1 cellular context compared by ENCODE assay signal in genomic region chr20:35146922-35147574, GRCh38.
TF ChIP-seq lines count a peak whose summit lies in the region.

EDEM2 (minus strand) TSS chr20:35147336; CDS start chr20:35147258, 78 bp downstream.

TF ChIP-seq in HepG2, 621 proteins besides CTCF, POLR2A, EP300 and RAD21 (continued from another document and continues in another):
- TF ChIP-seq MLX (CRISPR knock-in tag; IDR thresholded peaks at IDR 0.05) (0 out of 2 replicates have a peak, but pooled peaks have one; percentile 48), CHD4 (IDR thresholded peaks at IDR 0.05; ENCODE audit: borderline replicate concordance, low read length) (no peak), TBP (CRISPR knock-in tag; IDR thresholded peaks at IDR 0.05) (no peak), PBX2 (CRISPR knock-in tag; IDR thresholded peaks at IDR 0.05) (no peak), HNRNPK (IDR thresholded peaks at IDR 0.05; ENCODE audit: low read depth, low read length, poor library complexity, severe bottlenecking) (no peak), RNF2 (conservative IDR thresholded peaks at IDR 0.05; ENCODE audit: low read depth) (peak; percentile 62), YEATS4 (CRISPR knock-in tag; IDR thresholded peaks at IDR 0.05; ENCODE audit: borderline replicate concordance) (peak; percentile 94), MIER2 (CRISPR knock-in tag; IDR thresholded peaks at IDR 0.05) (peak; percentile 23; the same call in 1 of the 2 replicates), MXI1 (IDR thresholded peaks at IDR 0.05; ENCODE audit: borderline replicate concordance, low read depth, low read length) (peak; percentile 97; the same call in 2 of the 3 replicates), SRSF9 (IDR thresholded peaks at IDR 0.05; ENCODE audit: borderline replicate concordance, insufficient read depth, low read depth, low read length, poor library complexity, severe bottlenecking) (no peak), PHF21A (CRISPR knock-in tag; IDR thresholded peaks at IDR 0.05) (peak; percentile 94), THAP7 (CRISPR knock-in tag; IDR thresholded peaks at IDR 0.05) (0 out of 2 replicates have a peak, but pooled peaks have one; percentile 33), ZNF124 (CRISPR knock-in tag; IDR thresholded peaks at IDR 0.05) (no peak), CCAR2 (optimal IDR thresholded peaks at IDR 0.05; ENCODE audit: low read depth, low read length) (no peak), HCFC1 (IDR thresholded peaks at IDR 0.05; ENCODE audit: low read depth, low read length) (peak; percentile 96), THAP8 (CRISPR knock-in tag; IDR thresholded peaks at IDR 0.05; ENCODE audit: borderline replicate concordance) (0 out of 2 replicates have a peak, but pooled peaks have one; percentile 23), PATZ1 (CRISPR knock-in tag; IDR thresholded peaks at IDR 0.05) (peak; percentile 69), ZNF367 (CRISPR knock-in tag; IDR thresholded peaks at IDR 0.05; ENCODE audit: borderline replicate concordance) (no peak), ZNF749 (CRISPR knock-in tag; IDR thresholded peaks at IDR 0.05; ENCODE audit: borderline replicate concordance) (peak; percentile 85; the same call in 1 of the 2 replicates), CBFB (CRISPR knock-in tag; IDR thresholded peaks at IDR 0.05) (peak; percentile 77; the same call in 1 of the 2 replicates), NCOA1 (CRISPR knock-in tag; IDR thresholded peaks at IDR 0.05) (no peak), SNRNP70 (IDR thresholded peaks at IDR 0.05; ENCODE audit: low read depth, low read length) (no peak), HMG20A (CRISPR knock-in tag; IDR thresholded peaks at IDR 0.05; ENCODE audit: borderline replicate concordance) (no peak), ZNF772 (CRISPR knock-in tag; IDR thresholded peaks at IDR 0.05) (peak; percentile 99), TRIM22 (IDR thresholded peaks at IDR 0.05) (no peak), SP4 (CRISPR knock-in tag; IDR thresholded peaks at IDR 0.05) (peak; percentile 73; the same call in 1 of the 2 replicates), ZNF556 (CRISPR knock-in tag; IDR thresholded peaks at IDR 0.05; ENCODE audit: borderline replicate concordance) (0 out of 2 replicates have a peak, but pooled peaks have one; percentile 97), AKNA (CRISPR knock-in tag; IDR thresholded peaks at IDR 0.05; ENCODE audit: borderline replicate concordance) (no peak), SOX13 (IDR thresholded peaks at IDR 0.05) (peak; percentile 11; the same call in 1 of the 2 replicates), SOX13 (CRISPR knock-in tag; conservative IDR thresholded peaks at IDR 0.05 in 1 of 2, IDR thresholded peaks at IDR 0.05 in 1 of 2) (peak in 1 of 2 experiments; percentile 55; a peak in 2 of 4 replicates), MLXIP (CRISPR knock-in tag; IDR thresholded peaks at IDR 0.05; ENCODE audit: borderline replicate concordance) (0 out of 2 replicates have a peak, but pooled peaks have one; percentile 9), RBM22 (optimal IDR thresholded peaks at IDR 0.05; ENCODE audit: low read length) (no peak), ZNF331 (CRISPR knock-in tag; IDR thresholded peaks at IDR 0.05) (peak; percentile 86), ZNF652 (CRISPR knock-in tag; IDR thresholded peaks at IDR 0.05; ENCODE audit: borderline replicate concordance, low read depth) (peak; percentile 36; the same call in 1 of the 2 replicates), ZNF639 (CRISPR knock-in tag; conservative IDR thresholded peaks at IDR 0.05) (no peak), KDM2A (CRISPR knock-in tag; IDR thresholded peaks at IDR 0.05; ENCODE audit: borderline replicate concordance, low read depth) (no peak; the same call in none of the 2 replicates), ZNF383 (CRISPR knock-in tag; IDR thresholded peaks at IDR 0.05; ENCODE audit: borderline replicate concordance) (peak; percentile 89; the same call in 1 of the 2 replicates), ZNF530 (CRISPR knock-in tag; IDR thresholded peaks at IDR 0.05; ENCODE audit: low read depth) (no peak), CENPBD1 (CRISPR knock-in tag; IDR thresholded peaks at IDR 0.05; ENCODE audit: borderline replicate concordance, low read depth) (no peak; the same call in 1 of the 2 replicates), CENPX (CRISPR knock-in tag; IDR thresholded peaks at IDR 0.05) (no peak), MYC (CRISPR knock-in tag; IDR thresholded peaks at IDR 0.05; ENCODE audit: borderline replicate concordance) (peak; percentile 96), SATB2 (CRISPR knock-in tag; IDR thresholded peaks at IDR 0.05) (peak; percentile 11; the same call in 1 of the 2 replicates), HIVEP1 (CRISPR knock-in tag; IDR thresholded peaks at IDR 0.05) (peak; percentile 80), ZNF264 (CRISPR knock-in tag; IDR thresholded peaks at IDR 0.05) (peak; percentile 79), ZNF24 (IDR thresholded peaks at IDR 0.05) (0 out of 2 replicates have a peak, but pooled peaks have one; percentile 48), ZNF569 (CRISPR knock-in tag; IDR thresholded peaks at IDR 0.05; ENCODE audit: borderline replicate concordance) (peak; percentile 90; the same call in 1 of the 2 replicates), REXO4 (CRISPR knock-in tag; IDR thresholded peaks at IDR 0.05; ENCODE audit: borderline replicate concordance) (no peak), ZSCAN30 (CRISPR knock-in tag; IDR thresholded peaks at IDR 0.05) (no peak), ZNF577 (CRISPR knock-in tag; IDR thresholded peaks at IDR 0.05; ENCODE audit: borderline replicate concordance, low read depth) (0 out of 2 replicates have a peak, but pooled peaks have one; percentile 50), AGO2 (optimal IDR thresholded peaks at IDR 0.05; ENCODE audit: low read depth, low read length) (peak; percentile 93), ZBTB1 (CRISPR knock-in tag; IDR thresholded peaks at IDR 0.05; ENCODE audit: borderline replicate concordance) (no peak)
